ENCODE assay signal across 18 cellular contexts in genomic region chr5:175466700-175467318, GRCh38. TPM values are rescaled to one million over a fixed set of nuclear protein-coding genes. Genes with fewer than 3 reads are reported as not detected.
A peak's percentile ranks its signal among the peaks of the same experiment; 100 is the strongest.
DNase-seq lines count a peak whose midpoint lies in the region; ATAC-seq and TF ChIP-seq lines count a peak whose summit lies in the region.
"Had no signal": no experiment of that assay in that cellular context is flagged by ENCODE, and none has a peak within 500 bp of the region (broad histone marks: within the 10 kb centered on the region; RNA-seq: fewer than 3 reads in every experiment).

No MANE protein-coding gene starts in this region.

- no TSS peak for BruUV-seq in mammary epithelial cell (replicated peaks; lab: Mats Ljungman, UMichigan)

- peaks cover 4 to 6% of the 10 kb centered on the region in 2 donors for H3K4me1 Mint-ChIP-seq in stimulated activated naive B cell treated with anti-CD40 and anti-IgM and Interleukin-4, amounts not matched to agents 10 μg/mL and 1 μg/mL and 100 μg/mL, for 72 hours

- intact Hi-C loops in mammary epithelial cell (cut with micrococcal nuclease), result loop anchor here (10.0 kb wide), 1 partner anchor 1052 kb away; no protein-coding TSS in a partner anchor
- intact Hi-C loops in heart left ventricle (cut with DNase I), result no loop called here
- intact Hi-C loops in psoas muscle (cut with DNase I), result no loop called here
- intact Hi-C loops in posterior vena cava (cut with DNase I), result no loop called here

- H3K9me3 ChIP-seq in mammary epithelial cell (replicated peaks; ENCODE audit: insufficient read depth, low read length) (no peaks in the 10 kb centered on the region), heart left ventricle (no peaks in the 10 kb centered on the region), psoas muscle (no peaks in the 10 kb centered on the region), SJCRH30 (replicated peaks) (no peaks in the 10 kb centered on the region)

- H4K20me1 ChIP-seq in mammary epithelial cell (ENCODE audit: insufficient read depth, low read length), result no peaks in the 10 kb centered on the region

- no peak overlapping the region for H3K27ac Mint-ChIP-seq in stimulated activated naive B cell treated with anti-CD40 and anti-IgM and Interleukin-4, amounts not matched to agents 10 μg/mL and 1 μg/mL and 100 μg/mL, for 72 hours
- H3K27ac Mint-ChIP-seq: activated naive CD8-positive, alpha-beta T cell treated with anti-CD3 and anti-CD28 coated beads for 36 hours had no signal

- POLR2A ChIA-PET in HEK293T (lab: Yijun Ruan, JAX), result interaction anchor here (2.2 kb wide), 1 partner anchor 11 kb away, joined by 8 read pairs; the partner anchor contains the start of gene SFXN1

- H3K36me3 Mint-ChIP-seq in stimulated activated naive B cell treated with anti-CD40 and anti-IgM and Interleukin-4, amounts not matched to agents 10 μg/mL and 1 μg/mL and 100 μg/mL, for 72 hours, result peaks cover 0 to 2% of the 10 kb centered on the region in 2 donors
- H3K36me3 Mint-ChIP-seq: activated naive CD8-positive, alpha-beta T cell treated with anti-CD3 and anti-CD28 coated beads for 36 hours had no signal

- H2AFZ ChIP-seq in mammary epithelial cell (ENCODE audit: low read depth, low read length), result peak overlapping the region; percentile 89
- H2AFZ ChIP-seq: hepatocyte, parathyroid adenoma had no signal

- no peaks in the 10 kb centered on the region for H3K27me3 ChIP-seq in mammary epithelial cell (ENCODE audit: insufficient read depth, low read length)
- peaks cover 0 to 8% (median 0%) of the 10 kb centered on the region in 9 donors for H3K27me3 ChIP-seq in heart left ventricle
- H3K27me3 ChIP-seq in psoas muscle (ENCODE audit: insufficient read depth in 3 of 3, low read length in 2 of 3), result no peaks in the 10 kb centered on the region
- no peaks in the 10 kb centered on the region for H3K27me3 ChIP-seq in SJCRH30
- H3K27me3 ChIP-seq: hepatocyte had no signal

- H3K36me3 ChIP-seq in mammary epithelial cell (ENCODE audit: insufficient read depth, low read length) (no peaks in the 10 kb centered on the region), heart left ventricle (no peaks in the 10 kb centered on the region), psoas muscle (ENCODE audit: insufficient read depth in 1 of 2, low read depth in 1 of 2) (no peaks in the 10 kb centered on the region), SJCRH30 (no peaks in the 10 kb centered on the region)

- H3K79me2 ChIP-seq in mammary epithelial cell (ENCODE audit: insufficient read depth, low read length), result no peaks in the 10 kb centered on the region
- H3K79me2 ChIP-seq: hepatocyte, parathyroid adenoma had no signal

- in situ Hi-C loops in mammary epithelial cell (cut with MboI; ENCODE audit: low sequenced_read_pairs in 2 of 2), result no loop called here

- H3K4me2 ChIP-seq in mammary epithelial cell (ENCODE audit: insufficient read depth, low read depth, low read length), result peak overlapping the region; percentile 68
- H3K4me2 ChIP-seq: hepatocyte had no signal

- H3K27ac ChIP-seq in mammary epithelial cell (ENCODE audit: insufficient read depth, low read depth, low read length) (no peak overlapping the region), heart left ventricle (peak overlapping the region in 1 of 12 donors; percentile 14), psoas muscle (no peak overlapping the region), SJCRH30 (no peak overlapping the region)
- H3K27ac ChIP-seq: hepatocyte, HL-60, parathyroid adenoma had no signal

- peak; percentile 41 to 83 (median 60) for ATAC-seq in heart left ventricle
- peak in 3 of 4 donors; percentile 40 to 70 (median 60) for ATAC-seq in psoas muscle
- ATAC-seq in stimulated activated naive B cell treated with anti-CD40 and anti-IgM and Interleukin-4, amounts not matched to agents 10 μg/mL and 1 μg/mL and 100 μg/mL, for 72 hours (replicated peaks), result no peak

- DNase-seq in GM03348 (ENCODE audit: low spot score) (peak; percentile 22), mammary epithelial cell (peak; percentile 53), heart left ventricle (peak in 1 of 5 donors; percentile 40), psoas muscle (peak; percentile 53 to 71), SJCRH30 (no peak), HEK293T (ENCODE audit: extremely low spot score) (no peak), posterior vena cava (ENCODE audit: low spot score) (no peak)
- DNase-seq in stimulated activated naive B cell treated with anti-CD40 and anti-IgM and Interleukin-4, amounts not matched to agents 10 μg/mL and 1 μg/mL and 100 μg/mL, for 72 hours, result no peak
- DNase-seq: activated naive CD8-positive, alpha-beta T cell treated with anti-CD3 and anti-CD28 coated beads for 36 hours; activated T-cell treated with anti-CD3 and anti-CD28 coated beads, Interleukin-2, amount 50 U/mL, for 1 hour; KBM-7; NCI-H1105; NCI-H226; stimulated activated CD4-positive, alpha-beta T cell treated with anti-CD3 and anti-CD28 coated beads, Interleukin-12 subunit alpha, Interleukin-12 subunit beta, amount 100 ng/mL, for 4 hours; stimulated activated naive CD4-positive, alpha-beta T cell treated with Interleukin-2 at 50 U/mL for 16 hours had no signal

- peaks cover 0 to 2% of the 10 kb centered on the region in 2 donors for H3K9me3 Mint-ChIP-seq in stimulated activated naive B cell treated with anti-CD40 and anti-IgM and Interleukin-4, amounts not matched to agents 10 μg/mL and 1 μg/mL and 100 μg/mL, for 72 hours

- TF ChIP-seq POLR2A in heart left ventricle (IDR thresholded peaks at IDR 0.05), result no peak

- H3K9ac ChIP-seq in mammary epithelial cell (ENCODE audit: insufficient read depth, low read length), result no peak overlapping the region
- H3K9ac ChIP-seq: parathyroid adenoma had no signal

- TF ChIP-seq CTCF in mammary epithelial cell (conservative IDR thresholded peaks at IDR 0.05 in 1 of 2, IDR thresholded peaks at IDR 0.05 in 1 of 2; ENCODE audit: extremely low read depth in 1 of 2, insufficient read depth in 1 of 2, low read depth in 1 of 2, low read length in 2 of 2) (no peak), heart left ventricle (IDR thresholded peaks at IDR 0.05) (no peak), psoas muscle (IDR thresholded peaks at IDR 0.05) (no peak)

- CTCF ChIA-PET in mammary epithelial cell (lab: Charles Lee; ENCODE audit: low non-redundant PET) (no interaction called here), HEK293T (lab: Yijun Ruan, JAX) (no interaction called here)

- peaks cover 20 to 35% of the 10 kb centered on the region in 2 donors for H3K27me3 Mint-ChIP-seq in stimulated activated naive B cell treated with anti-CD40 and anti-IgM and Interleukin-4, amounts not matched to agents 10 μg/mL and 1 μg/mL and 100 μg/mL, for 72 hours
- H3K27me3 Mint-ChIP-seq: activated naive CD8-positive, alpha-beta T cell treated with anti-CD3 and anti-CD28 coated beads for 36 hours had no signal

- H3K4me1 ChIP-seq in mammary epithelial cell (ENCODE audit: insufficient read depth, low read length) (peaks cover 12% of the 10 kb centered on the region), heart left ventricle (peaks cover 0 to 3% (median 0%) of the 10 kb centered on the region in 12 donors), psoas muscle (no peaks in the 10 kb centered on the region), SJCRH30 (peaks cover 7% of the 10 kb centered on the region; the same call in 1 of the 2 replicates)
- H3K4me1 ChIP-seq: parathyroid adenoma had no signal

- H3K4me3 ChIP-seq in mammary epithelial cell (replicated peaks in 1 of 3; ENCODE audit: insufficient read depth in 1 of 3, low read depth in 2 of 3, low read length in 3 of 3), result no peak overlapping the region
- H3K4me3 ChIP-seq in heart left ventricle, result no peak overlapping the region
- H3K4me3 ChIP-seq in psoas muscle, result no peak overlapping the region
- no peak overlapping the region for H3K4me3 ChIP-seq in SJCRH30
- H3K4me3 ChIP-seq: hepatocyte had no signal

- dilution Hi-C loops in mammary epithelial cell (cut with HindIII; ENCODE audit: low sequenced_read_pairs), result no loop called here

- 2% methylated on average over 5 of the region's 5 CpGs for WGBS in mammary epithelial cell (ENCODE audit: low coverage, missing lambda C conversion rate)
- 45 to 62% (median 50%) methylated on average over 5 of the region's 5 CpGs for WGBS in heart left ventricle, 4 donors
- WGBS in psoas muscle, 3 donors, result 22 to 28% (median 27%) methylated on average over 5 of the region's 5 CpGs

- H3K4me3 Mint-ChIP-seq in stimulated activated naive B cell treated with anti-CD40 and anti-IgM and Interleukin-4, amounts not matched to agents 10 μg/mL and 1 μg/mL and 100 μg/mL, for 72 hours, result no peak overlapping the region
- H3K4me3 Mint-ChIP-seq: activated naive CD8-positive, alpha-beta T cell treated with anti-CD3 and anti-CD28 coated beads for 36 hours had no signal

TF ChIP-seq in HEK293T, 16 proteins besides CTCF, POLR2A, EP300 and RAD21:
- TF ChIP-seq FOXM1 (IDR thresholded peaks at IDR 0.05; ENCODE audit: borderline replicate concordance) (no peak), HDGF (IDR thresholded peaks at IDR 0.05; ENCODE audit: borderline replicate concordance) (no peak), TARDBP (IDR thresholded peaks at IDR 0.05) (no peak), ELF4 (IDR thresholded peaks at IDR 0.05) (no peak), ZNF384 (IDR thresholded peaks at IDR 0.05) (no peak), CTBP1 (IDR thresholded peaks at IDR 0.05; ENCODE audit: borderline replicate concordance) (no peak), ARNT (IDR thresholded peaks at IDR 0.05) (no peak), FOXK2 (IDR thresholded peaks at IDR 0.05) (no peak), NFRKB (IDR thresholded peaks at IDR 0.05) (no peak)
TF ChIP-seq in HEK293T: peak in this region for 0.

RNA-seq across cellular contexts. Expression of gene SFXN1, which starts 11.6 kb away (rescaled TPM):
- total RNA-seq in mammary epithelial cell (10 to 100 TPM; 75.8 to 79.4 TPM), heart left ventricle (10 to 100 TPM; 27.2 to 42.9 (median 32.5) TPM), psoas muscle (10 to 100 TPM in 3 of 4 donors, 1 to 10 TPM in 1; 8.6 to 25.0 (median 13.7) TPM), posterior vena cava (10 to 100 TPM; 17.5 to 21.7 TPM)
- polyA plus RNA-seq in mammary epithelial cell (155 TPM), heart left ventricle (10 to 100 TPM; 13.8 to 34.0 TPM), psoas muscle (10 to 100 TPM in 2 of 3 donors, 1 to 10 TPM in 1; 8.7 to 17.2 (median 17.0) TPM)
- 260 TPM for polyA minus RNA-seq in mammary epithelial cell
- total RNA-seq in SJCRH30 (2014; rRNA removed; shearing (Covaris generic)), result 181 and 187 TPM in 2 replicates

RNA-seq across cellular contexts. Expression of gene DRD1, which starts 22.8 kb away (rescaled TPM):
- total RNA-seq in mammary epithelial cell (not detected), heart left ventricle (under 1 TPM in 3 of 9 donors, not detected in 6; 0.07 to 0.11 (median 0.10) TPM), psoas muscle (under 1 TPM in 1 of 4 donors, not detected in 3; 0.06 TPM), posterior vena cava (under 1 TPM; 0.14 to 0.29 TPM)
- polyA plus RNA-seq in mammary epithelial cell (not detected), heart left ventricle (not detected), psoas muscle (under 1 TPM in 1 of 3 donors, not detected in 2; 0.01 TPM)
- polyA minus RNA-seq in mammary epithelial cell, result not detected
- not detected in 2 replicates for total RNA-seq in SJCRH30 (2014; rRNA removed; shearing (Covaris generic))
- total RNA-seq: activated naive CD8-positive, alpha-beta T cell treated with anti-CD3 and anti-CD28 coated beads for 36 hours had no signal

Comparison
In these comparisons a context has a peak if more than half of its experiments do, and no peak if none do; other contexts are left out.
1. DNase-seq: peak in GM03348 (single experiment), mammary epithelial cell (single experiment) and psoas muscle (2 of 2); none in SJCRH30 (0 of 2), HEK293T (single experiment), posterior vena cava (single experiment) and stimulated activated naive B cell treated with anti-CD40 and anti-IgM and Interleukin-4, amounts not matched to agents 10 μg/mL and 1 μg/mL and 100 μg/mL, for 72 hours (single experiment).
2. ATAC-seq: peak in heart left ventricle (4 of 4) and psoas muscle (3 of 4); none in stimulated activated naive B cell treated with anti-CD40 and anti-IgM and Interleukin-4, amounts not matched to agents 10 μg/mL and 1 μg/mL and 100 μg/mL, for 72 hours (0 of 2).